ENCODE assay signal across 1 cellular context in the genomic region with DNA sequence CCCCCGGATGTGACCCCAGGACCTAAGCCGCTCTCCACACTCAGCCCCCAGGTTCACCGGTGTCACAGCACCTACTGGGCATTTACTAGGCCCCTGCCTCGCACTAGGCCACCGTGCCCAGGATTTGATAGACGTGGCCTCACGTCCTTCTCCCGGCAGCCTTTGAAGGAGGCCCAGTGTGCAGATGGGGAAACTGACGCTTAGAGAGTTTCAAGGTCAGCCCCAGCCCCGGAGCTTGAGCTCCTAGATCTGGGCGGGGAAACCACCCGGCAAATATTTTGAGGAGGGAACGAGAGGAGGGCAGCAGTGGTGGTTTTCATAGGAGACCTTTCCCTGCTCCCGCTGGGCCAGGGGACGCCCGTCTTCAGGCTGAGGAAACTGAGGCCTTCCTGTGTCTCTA.
TF ChIP-seq lines count a peak whose summit lies in the region.

No MANE protein-coding gene starts in this region.

TF ChIP-seq in H1, 55 proteins besides CTCF, POLR2A, EP300 and RAD21:
- TF ChIP-seq CHD2 (IDR thresholded peaks at IDR 0.05; ENCODE audit: low read length) (no peak), JUND (IDR thresholded peaks at IDR 0.05; ENCODE audit: low read length) (no peak), RFX5 (IDR thresholded peaks at IDR 0.05; ENCODE audit: borderline replicate concordance, low read depth, low read length) (no peak), FOSL1 (IDR thresholded peaks at IDR 0.05; ENCODE audit: insufficient read depth, low read depth, low read length) (no peak), BRCA1 (IDR thresholded peaks at IDR 0.05; ENCODE audit: low read depth, low read length) (no peak), RNF2 (IDR thresholded peaks at IDR 0.05; ENCODE audit: borderline replicate concordance, low read depth, low read length, missing control alignments, poor library complexity, severe bottlenecking) (no peak), NRF1 (IDR thresholded peaks at IDR 0.05; ENCODE audit: low read depth, low read length) (no peak), CEBPB (IDR thresholded peaks at IDR 0.05; ENCODE audit: low read depth, low read length) (no peak), CBX8 (IDR thresholded peaks at IDR 0.05; ENCODE audit: borderline replicate concordance, low read depth, low read length) (no peak), BCL11A (IDR thresholded peaks at IDR 0.05; ENCODE audit: low read depth in 2 of 2, low read length in 2 of 2) (no peak), KDM1A (IDR thresholded peaks at IDR 0.05; ENCODE audit: borderline replicate concordance, low read length) (no peak), MAX (IDR thresholded peaks at IDR 0.05) (no peak), SAP30 (IDR thresholded peaks at IDR 0.05; ENCODE audit: insufficient read depth, insufficient replicate concordance, low read length) (no peak), CREB1 (IDR thresholded peaks at IDR 0.05) (no peak), USF2 (IDR thresholded peaks at IDR 0.05; ENCODE audit: low read length) (no peak), POU5F1 (IDR thresholded peaks at IDR 0.05; ENCODE audit: low read depth, low read length) (no peak), TAF1 (IDR thresholded peaks at IDR 0.05; ENCODE audit: low read depth, low read length) (no peak)
